ENCODE assay signal across 1 cellular context in genomic region chr22:36368359-36368983, GRCh38.
TF ChIP-seq lines count a peak whose summit lies in the region.

No MANE protein-coding gene starts in this region.

TF ChIP-seq in K562, 482 proteins besides CTCF, POLR2A, EP300 and RAD21 (continued from another document and continues in another):
- TF ChIP-seq, protein P1, sequence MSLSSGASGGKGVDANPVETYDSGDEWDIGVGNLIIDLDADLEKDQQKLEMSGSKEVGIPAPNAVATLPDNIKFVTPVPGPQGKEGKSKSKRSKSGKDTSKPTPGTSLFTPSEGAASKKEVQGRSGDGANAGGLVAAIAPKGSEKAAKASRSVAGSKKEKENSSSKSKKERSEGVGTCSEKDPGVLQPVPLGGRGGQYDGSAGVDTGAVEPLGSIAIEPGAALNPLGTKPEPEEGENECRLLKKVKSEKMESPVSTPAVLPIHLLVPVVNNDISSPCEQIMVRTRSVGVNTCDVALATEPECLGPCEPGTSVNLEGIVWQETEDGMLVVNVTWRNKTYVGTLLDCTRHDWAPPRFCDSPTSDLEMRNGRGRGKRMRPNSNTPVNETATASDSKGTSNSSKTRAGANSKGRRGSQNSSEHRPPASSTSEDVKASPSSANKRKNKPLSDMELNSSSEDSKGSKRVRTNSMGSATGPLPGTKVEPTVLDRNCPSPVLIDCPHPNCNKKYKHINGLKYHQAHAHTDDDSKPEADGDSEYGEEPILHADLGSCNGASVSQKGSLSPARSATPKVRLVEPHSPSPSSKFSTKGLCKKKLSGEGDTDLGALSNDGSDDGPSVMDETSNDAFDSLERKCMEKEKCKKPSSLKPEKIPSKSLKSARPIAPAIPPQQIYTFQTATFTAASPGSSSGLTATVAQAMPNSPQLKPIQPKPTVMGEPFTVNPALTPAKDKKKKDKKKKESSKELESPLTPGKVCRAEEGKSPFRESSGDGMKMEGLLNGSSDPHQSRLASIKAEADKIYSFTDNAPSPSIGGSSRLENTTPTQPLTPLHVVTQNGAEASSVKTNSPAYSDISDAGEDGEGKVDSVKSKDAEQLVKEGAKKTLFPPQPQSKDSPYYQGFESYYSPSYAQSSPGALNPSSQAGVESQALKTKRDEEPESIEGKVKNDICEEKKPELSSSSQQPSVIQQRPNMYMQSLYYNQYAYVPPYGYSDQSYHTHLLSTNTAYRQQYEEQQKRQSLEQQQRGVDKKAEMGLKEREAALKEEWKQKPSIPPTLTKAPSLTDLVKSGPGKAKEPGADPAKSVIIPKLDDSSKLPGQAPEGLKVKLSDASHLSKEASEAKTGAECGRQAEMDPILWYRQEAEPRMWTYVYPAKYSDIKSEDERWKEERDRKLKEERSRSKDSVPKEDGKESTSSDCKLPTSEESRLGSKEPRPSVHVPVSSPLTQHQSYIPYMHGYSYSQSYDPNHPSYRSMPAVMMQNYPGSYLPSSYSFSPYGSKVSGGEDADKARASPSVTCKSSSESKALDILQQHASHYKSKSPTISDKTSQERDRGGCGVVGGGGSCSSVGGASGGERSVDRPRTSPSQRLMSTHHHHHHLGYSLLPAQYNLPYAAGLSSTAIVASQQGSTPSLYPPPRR (CRISPR knock-in tag; IDR thresholded peaks at IDR 0.05; ENCODE audit: borderline replicate concordance) = no peak
- TF ChIP-seq FOXK1 (CRISPR knock-in tag; IDR thresholded peaks at IDR 0.05; ENCODE audit: borderline replicate concordance) (no peak), PHF8 (IDR thresholded peaks at IDR 0.05; ENCODE audit: borderline replicate concordance, low read length) (no peak), XRCC3 (IDR thresholded peaks at IDR 0.05) (no peak), ZNF407 (IDR thresholded peaks at IDR 0.05; ENCODE audit: low read depth) (no peak), SP2 (IDR thresholded peaks at IDR 0.05; ENCODE audit: extremely low read depth, low read depth, low read length, poor library complexity, severe bottlenecking) (no peak), ZBTB8A (IDR thresholded peaks at IDR 0.05; ENCODE audit: partially characterized antibody) (no peak), ZNF124 (CRISPR knock-in tag; IDR thresholded peaks at IDR 0.05) (no peak), HDAC3 (IDR thresholded peaks at IDR 0.05; ENCODE audit: borderline replicate concordance, partially characterized antibody) (peak; percentile 98), U2AF2 (optimal IDR thresholded peaks at IDR 0.05; ENCODE audit: low read depth, low read length) (no peak), ELF4 (CRISPR knock-in tag; IDR thresholded peaks at IDR 0.05) (no peak; the same call in 1 of the 2 replicates), HDAC2 (IDR thresholded peaks at IDR 0.05) (peak; percentile 87), NFATC3 (IDR thresholded peaks at IDR 0.05) (0 out of 2 replicates have a peak, but pooled peaks have one; percentile 33), FOXJ3 (CRISPR knock-in tag; IDR thresholded peaks at IDR 0.05) (no peak), POLR2B (IDR thresholded peaks at IDR 0.05; ENCODE audit: low read depth, partially characterized antibody) (no peak), STAT5A (IDR thresholded peaks at IDR 0.05; ENCODE audit: borderline replicate concordance, low read length) (peak; percentile 97), ZNF232 (CRISPR knock-in tag; IDR thresholded peaks at IDR 0.05) (no peak), VEZF1 (CRISPR knock-in tag; IDR thresholded peaks at IDR 0.05) (peak; percentile 88), ZNF696 (CRISPR knock-in tag; conservative IDR thresholded peaks at IDR 0.05) (no peak), ASH1L (IDR thresholded peaks at IDR 0.05; ENCODE audit: borderline replicate concordance, low read depth, partially characterized antibody) (no peak), TCF7 (IDR thresholded peaks at IDR 0.05; ENCODE audit: borderline replicate concordance) (no peak), ZNF277 (CRISPR knock-in tag; IDR thresholded peaks at IDR 0.05; ENCODE audit: borderline replicate concordance) (no peak), HMG20B (CRISPR knock-in tag; IDR thresholded peaks at IDR 0.05) (no peak)
- TF ChIP-seq, protein P2, sequence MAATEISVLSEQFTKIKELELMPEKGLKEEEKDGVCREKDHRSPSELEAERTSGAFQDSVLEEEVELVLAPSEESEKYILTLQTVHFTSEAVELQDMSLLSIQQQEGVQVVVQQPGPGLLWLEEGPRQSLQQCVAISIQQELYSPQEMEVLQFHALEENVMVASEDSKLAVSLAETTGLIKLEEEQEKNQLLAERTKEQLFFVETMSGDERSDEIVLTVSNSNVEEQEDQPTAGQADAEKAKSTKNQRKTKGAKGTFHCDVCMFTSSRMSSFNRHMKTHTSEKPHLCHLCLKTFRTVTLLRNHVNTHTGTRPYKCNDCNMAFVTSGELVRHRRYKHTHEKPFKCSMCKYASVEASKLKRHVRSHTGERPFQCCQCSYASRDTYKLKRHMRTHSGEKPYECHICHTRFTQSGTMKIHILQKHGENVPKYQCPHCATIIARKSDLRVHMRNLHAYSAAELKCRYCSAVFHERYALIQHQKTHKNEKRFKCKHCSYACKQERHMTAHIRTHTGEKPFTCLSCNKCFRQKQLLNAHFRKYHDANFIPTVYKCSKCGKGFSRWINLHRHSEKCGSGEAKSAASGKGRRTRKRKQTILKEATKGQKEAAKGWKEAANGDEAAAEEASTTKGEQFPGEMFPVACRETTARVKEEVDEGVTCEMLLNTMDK (IDR thresholded peaks at IDR 0.05; ENCODE audit: borderline replicate concordance, insufficient read depth, low read depth, low read length, poor library complexity, severe bottlenecking) = no peak
- TF ChIP-seq, protein P3, sequence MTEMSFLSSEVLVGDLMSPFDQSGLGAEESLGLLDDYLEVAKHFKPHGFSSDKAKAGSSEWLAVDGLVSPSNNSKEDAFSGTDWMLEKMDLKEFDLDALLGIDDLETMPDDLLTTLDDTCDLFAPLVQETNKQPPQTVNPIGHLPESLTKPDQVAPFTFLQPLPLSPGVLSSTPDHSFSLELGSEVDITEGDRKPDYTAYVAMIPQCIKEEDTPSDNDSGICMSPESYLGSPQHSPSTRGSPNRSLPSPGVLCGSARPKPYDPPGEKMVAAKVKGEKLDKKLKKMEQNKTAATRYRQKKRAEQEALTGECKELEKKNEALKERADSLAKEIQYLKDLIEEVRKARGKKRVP (CRISPR knock-in tag; IDR thresholded peaks at IDR 0.05) = no peak
- TF ChIP-seq, protein P4, sequence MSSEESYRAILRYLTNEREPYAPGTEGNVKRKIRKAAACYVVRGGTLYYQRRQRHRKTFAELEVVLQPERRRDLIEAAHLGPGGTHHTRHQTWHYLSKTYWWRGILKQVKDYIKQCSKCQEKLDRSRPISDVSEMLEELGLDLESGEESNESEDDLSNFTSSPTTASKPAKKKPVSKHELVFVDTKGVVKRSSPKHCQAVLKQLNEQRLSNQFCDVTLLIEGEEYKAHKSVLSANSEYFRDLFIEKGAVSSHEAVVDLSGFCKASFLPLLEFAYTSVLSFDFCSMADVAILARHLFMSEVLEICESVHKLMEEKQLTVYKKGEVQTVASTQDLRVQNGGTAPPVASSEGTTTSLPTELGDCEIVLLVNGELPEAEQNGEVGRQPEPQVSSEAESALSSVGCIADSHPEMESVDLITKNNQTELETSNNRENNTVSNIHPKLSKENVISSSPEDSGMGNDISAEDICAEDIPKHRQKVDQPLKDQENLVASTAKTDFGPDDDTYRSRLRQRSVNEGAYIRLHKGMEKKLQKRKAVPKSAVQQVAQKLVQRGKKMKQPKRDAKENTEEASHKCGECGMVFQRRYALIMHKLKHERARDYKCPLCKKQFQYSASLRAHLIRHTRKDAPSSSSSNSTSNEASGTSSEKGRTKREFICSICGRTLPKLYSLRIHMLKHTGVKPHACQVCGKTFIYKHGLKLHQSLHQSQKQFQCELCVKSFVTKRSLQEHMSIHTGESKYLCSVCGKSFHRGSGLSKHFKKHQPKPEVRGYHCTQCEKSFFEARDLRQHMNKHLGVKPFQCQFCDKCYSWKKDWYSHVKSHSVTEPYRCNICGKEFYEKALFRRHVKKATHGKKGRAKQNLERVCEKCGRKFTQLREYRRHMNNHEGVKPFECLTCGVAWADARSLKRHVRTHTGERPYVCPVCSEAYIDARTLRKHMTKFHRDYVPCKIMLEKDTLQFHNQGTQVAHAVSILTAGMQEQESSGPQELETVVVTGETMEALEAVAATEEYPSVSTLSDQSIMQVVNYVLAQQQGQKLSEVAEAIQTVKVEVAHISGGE (CRISPR knock-in tag; IDR thresholded peaks at IDR 0.05) = peak in 1 of 3 experiments; percentile 78; a peak in 2 of 6 replicates
